Comparison of ENCODE assay signal across 14 cellular contexts in the genomic region with DNA sequence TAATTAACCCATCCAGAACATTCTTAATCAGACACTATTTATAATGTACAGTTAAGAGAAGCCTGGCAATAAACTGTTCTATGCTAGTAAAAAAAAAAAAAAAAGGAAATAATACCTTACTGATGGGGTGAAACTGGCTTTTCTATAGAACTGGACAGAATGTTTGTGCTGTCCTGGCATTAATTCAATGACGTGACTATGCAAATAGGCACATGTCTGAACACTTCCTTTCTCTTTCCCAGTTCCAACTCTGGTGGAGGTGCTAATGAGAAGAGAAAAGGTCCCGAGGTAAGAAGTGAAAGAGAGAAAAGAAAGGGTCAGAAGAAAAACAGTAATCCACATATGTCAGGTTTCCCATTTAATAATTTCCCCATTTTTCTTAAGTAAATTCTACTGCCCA.
A peak's percentile ranks its signal among the peaks of the same experiment; 100 is the strongest.
DNase-seq lines count a peak whose midpoint lies in the region; ATAC-seq, FAIRE-seq and TF ChIP-seq lines count a peak whose summit lies in the region.
"Had no signal": no experiment of that assay in that cellular context is flagged by ENCODE, and none has a peak within 500 bp of the region (broad histone marks: within the 10 kb centered on the region; RNA-seq: fewer than 3 reads in every experiment).

No MANE protein-coding gene starts in this region.

- H3K4me1 ChIP-seq in OCI-LY3 (ENCODE audit: low read length) (peaks cover 49% of the 10 kb centered on the region), keratinocyte (ENCODE audit: control insufficient read depth, extremely low read depth, insufficient read depth, low read length) (peaks cover 44% of the 10 kb centered on the region), psoas muscle (no peaks in the 10 kb centered on the region)
- H3K4me1 ChIP-seq: BE2C had no signal

- H3K27ac ChIP-seq in OCI-LY3 (ENCODE audit: low read length) (peak overlapping the region; percentile 47), keratinocyte (ENCODE audit: control insufficient read depth, insufficient read depth, low read length) (peak overlapping the region; percentile 46), psoas muscle (no peak overlapping the region)

- H3K4me2 ChIP-seq in OCI-LY3 (ENCODE audit: low read length): peak overlapping the region; percentile 48
- peak overlapping the region; percentile 35 for H3K4me2 ChIP-seq in keratinocyte (ENCODE audit: control insufficient read depth, extremely low read depth, insufficient read depth, low read depth, low read length)

- H3K9me1 ChIP-seq in keratinocyte (ENCODE audit: control insufficient read depth, extremely low read depth, insufficient read depth, low read length): no peaks in the 10 kb centered on the region

- H4K20me1 ChIP-seq in OCI-LY3 (ENCODE audit: insufficient read depth, low read length) (no peaks in the 10 kb centered on the region), keratinocyte (ENCODE audit: control insufficient read depth, extremely low read depth, insufficient read depth, low read length) (no peaks in the 10 kb centered on the region)

- H3K27me3 ChIP-seq in OCI-LY3 (ENCODE audit: low read depth, low read length): no peaks in the 10 kb centered on the region
- H3K27me3 ChIP-seq in keratinocyte (ENCODE audit: control insufficient read depth, extremely low read depth, insufficient read depth, low read length): no peaks in the 10 kb centered on the region
- no peaks in the 10 kb centered on the region for H3K27me3 ChIP-seq in psoas muscle (ENCODE audit: insufficient read depth in 3 of 3, low read length in 2 of 3)
- H3K27me3 ChIP-seq: BE2C had no signal

- H3K9me3 ChIP-seq in OCI-LY3 (ENCODE audit: insufficient read depth, low read length) (no peaks in the 10 kb centered on the region), keratinocyte (ENCODE audit: control insufficient read depth, low read depth, low read length) (no peaks in the 10 kb centered on the region), psoas muscle (peaks cover under 1% of the 10 kb centered on the region)
- H3K9me3 ChIP-seq: BE2C had no signal

- ATAC-seq in GM21360 (IDR thresholded peaks at IDR 0.05; ENCODE audit: unreplicated experiment) (peak; percentile 51), HG02798 (IDR thresholded peaks at IDR 0.05; ENCODE audit: poor library complexity, unreplicated experiment) (peak; percentile 50), HG03378 (IDR thresholded peaks at IDR 0.05; ENCODE audit: unreplicated experiment) (no peak), psoas muscle (no peak)

- 76 to 85% (median 80%) methylated on average over 2 of the region's 2 CpGs for WGBS in psoas muscle, 3 donors

- peaks cover 6% of the 10 kb centered on the region for H3K36me3 ChIP-seq in OCI-LY3 (replicated peaks; ENCODE audit: low read depth, low read length)
- no peaks in the 10 kb centered on the region for H3K36me3 ChIP-seq in keratinocyte (ENCODE audit: control insufficient read depth in 2 of 2, extremely low read depth in 1 of 2, insufficient read depth in 2 of 2, low read length in 2 of 2)
- H3K36me3 ChIP-seq in psoas muscle (ENCODE audit: insufficient read depth in 1 of 2, low read depth in 1 of 2): peaks cover 0 to 8% of the 10 kb centered on the region in 2 donors
- H3K36me3 ChIP-seq: BE2C had no signal

- H2AFZ ChIP-seq in OCI-LY3 (ENCODE audit: low read depth, low read length): no peak overlapping the region
- H2AFZ ChIP-seq in keratinocyte (ENCODE audit: control insufficient read depth, low read length): no peak overlapping the region

- H3K4me3 ChIP-seq in OCI-LY3 (ENCODE audit: low read length) (peak overlapping the region; percentile 5; the same call in 1 of the 2 replicates), keratinocyte (ENCODE audit: control insufficient read depth in 2 of 3, extremely low read depth in 1 of 3, insufficient read depth in 2 of 3, low read depth in 1 of 3, low read length in 3 of 3) (no peak overlapping the region), psoas muscle (no peak overlapping the region)

- dilution Hi-C loops in keratinocyte (cut with MboI; ENCODE audit: extremely low pct_ligation_motif_present, low sequenced_read_pairs): no loop called here

- DNase-seq in keratinocyte (ENCODE audit: low read depth, low spot score) (no peak), A172 (ENCODE audit: low spot score) (no peak), psoas muscle (no peak)
- DNase-seq: BE2C; CD4-positive, alpha-beta T cell; H9; NCI-H187; NCI-H345; NCI-H748 treated with DMSO at 0.1 percent for 48 hours; RPMI8226 had no signal

- FAIRE-seq in keratinocyte (lab: Jason Lieb, UNC): peak; percentile 71

- TF ChIP-seq CTCF in OCI-LY3 (IDR thresholded peaks at IDR 0.05; ENCODE audit: low read depth, low read length): no peak
- no peak for TF ChIP-seq CTCF in keratinocyte (optimal IDR thresholded peaks at IDR 0.05 in 1 of 3, IDR thresholded peaks at IDR 0.05 in 1 of 3, conservative IDR thresholded peaks at IDR 0.05 in 1 of 3; ENCODE audit: extremely low read depth in 1 of 3, insufficient read depth in 2 of 3, low read length in 3 of 3)
- no peak for TF ChIP-seq CTCF in psoas muscle (IDR thresholded peaks at IDR 0.05)

- intact Hi-C loops in psoas muscle (cut with DNase I): no loop called here

- H3K9ac ChIP-seq in OCI-LY3 (ENCODE audit: low read length) (no peak overlapping the region), keratinocyte (ENCODE audit: control insufficient read depth, extremely low read depth, insufficient read depth, low read length) (peak overlapping the region; percentile 1)

- no peaks in the 10 kb centered on the region for H3K79me2 ChIP-seq in OCI-LY3 (ENCODE audit: low read length)
- H3K79me2 ChIP-seq in keratinocyte (ENCODE audit: control insufficient read depth, insufficient read depth, low read length): no peaks in the 10 kb centered on the region

Comparison
In these comparisons a context has a peak if more than half of its experiments do, and no peak if none do; other contexts are left out.
1. ATAC-seq: peak in GM21360 (single experiment) and HG02798 (single experiment); none in HG03378 (single experiment) and psoas muscle (0 of 4).